ENCODE assay signal across 22 cellular contexts in genomic region chr12:130097342-130097741, GRCh38.
"Had no signal": no experiment of that assay in that cellular context is flagged by ENCODE, and none has a peak within 500 bp of the region (broad histone marks: within the 10 kb centered on the region; RNA-seq: fewer than 3 reads in every experiment).

No MANE protein-coding gene starts in this region.

- H3K4me1 ChIP-seq: parathyroid adenoma, psoas muscle, sigmoid colon had no signal

- H3K27me3 Mint-ChIP-seq: stimulated activated naive B cell treated with anti-CD40 and anti-IgM and Interleukin-4, amounts not matched to agents 10 μg/mL and 1 μg/mL and 100 μg/mL, for 72 hours had no signal

- H3K36me3 ChIP-seq: sigmoid colon had no signal

- H3K79me2 ChIP-seq: parathyroid adenoma had no signal

- H3K27ac ChIP-seq: coronary artery, parathyroid adenoma, psoas muscle, sigmoid colon had no signal

- H3K27ac Mint-ChIP-seq: nephron; stimulated activated naive B cell treated with anti-CD40 and anti-IgM and Interleukin-4, amounts not matched to agents 10 μg/mL and 1 μg/mL and 100 μg/mL, for 72 hours; stimulated activated naive CD8-positive, alpha-beta T cell treated with anti-CD3 and anti-CD28 coated beads, Interleukin-15, amount 100 ng/mL, for 72 hours had no signal

- H3K4me1 Mint-ChIP-seq: naive B cell; stimulated activated naive B cell treated with anti-CD40 and anti-IgM and Interleukin-4, amounts not matched to agents 10 μg/mL and 1 μg/mL and 100 μg/mL, for 72 hours; stimulated activated naive CD8-positive, alpha-beta T cell treated with anti-CD3 and anti-CD28 coated beads, Interleukin-15, amount 100 ng/mL, for 72 hours had no signal

- H3K36me3 Mint-ChIP-seq: naive B cell; stimulated activated naive B cell treated with anti-CD40 and anti-IgM and Interleukin-4, amounts not matched to agents 10 μg/mL and 1 μg/mL and 100 μg/mL, for 72 hours had no signal

- FAIRE-seq: islet of Langerhans, urothelium cell line had no signal

- H2AFZ ChIP-seq: parathyroid adenoma had no signal

- DNase-seq: central memory CD4-positive, alpha-beta T cell; effector CD4-positive, alpha-beta T cell; foreskin melanocyte; head of caudate nucleus; hippocampal formation; left colon; left ventricle myocardium superior; naive B cell; psoas muscle; retina; sigmoid colon; stimulated activated CD4-positive, alpha-beta T cell treated with anti-CD3 and anti-CD28 coated beads, Interleukin-2, amount 100 ng/mL, for 24 hours; stimulated activated CD4-positive, alpha-beta T cell treated with anti-CD3 and anti-CD28 coated beads, Interleukin-4, amount 100 ng/mL, for 4 hours; stimulated activated naive B cell treated with anti-CD40 and anti-IgM and Interleukin-4, amounts not matched to agents 10 μg/mL and 1 μg/mL and 100 μg/mL, for 72 hours; stimulated activated naive CD8-positive, alpha-beta T cell treated with anti-CD3 and anti-CD28 coated beads, Interleukin-15, amount 100 ng/mL, for 72 hours had no signal

- H3K4me3 Mint-ChIP-seq: nephron; stimulated activated naive B cell treated with anti-CD40 and anti-IgM and Interleukin-4, amounts not matched to agents 10 μg/mL and 1 μg/mL and 100 μg/mL, for 72 hours; stimulated activated naive CD8-positive, alpha-beta T cell treated with anti-CD3 and anti-CD28 coated beads, Interleukin-15, amount 100 ng/mL, for 72 hours had no signal

- H3K9ac ChIP-seq: parathyroid adenoma had no signal

- ATAC-seq: left colon; left ventricle myocardium superior; psoas muscle; stimulated activated naive B cell treated with anti-CD40 and anti-IgM and Interleukin-4, amounts not matched to agents 10 μg/mL and 1 μg/mL and 100 μg/mL, for 72 hours; stimulated activated naive CD8-positive, alpha-beta T cell treated with anti-CD3 and anti-CD28 coated beads, Interleukin-15, amount 100 ng/mL, for 72 hours had no signal

- H3K9me3 Mint-ChIP-seq: stimulated activated naive CD8-positive, alpha-beta T cell treated with anti-CD3 and anti-CD28 coated beads, Interleukin-15, amount 100 ng/mL, for 72 hours had no signal

- H3K9me3 ChIP-seq: psoas muscle, sigmoid colon had no signal

- H3K4me3 ChIP-seq: coronary artery, lung, psoas muscle, sigmoid colon, skin epidermis had no signal
